Comparison of ENCODE assay signal across 1 cellular context in the genomic region with DNA sequence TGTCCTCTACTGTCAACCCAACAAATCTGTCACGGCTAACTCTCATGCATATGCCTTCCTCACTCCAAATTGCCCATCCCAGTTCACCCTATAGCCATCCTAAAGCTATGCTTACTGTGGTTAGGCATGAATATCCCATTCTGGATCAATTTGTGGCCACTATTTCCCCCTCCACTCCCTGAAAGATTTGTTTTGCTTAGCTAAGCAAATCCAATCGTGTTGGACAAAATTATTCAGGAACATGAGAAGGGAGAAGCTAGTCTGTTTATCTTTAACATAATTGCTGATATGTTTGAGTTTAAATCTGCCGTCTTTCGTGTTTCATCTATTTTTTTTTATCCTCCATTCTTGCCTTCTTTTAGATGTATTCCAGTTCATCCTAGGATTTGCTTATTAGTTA.
TF ChIP-seq lines count a peak whose summit lies in the region.

No MANE protein-coding gene starts in this region.

TF ChIP-seq in WTC11, 78 proteins besides CTCF, POLR2A, EP300 and RAD21 (continued from another document):
- TF ChIP-seq, protein P1, sequence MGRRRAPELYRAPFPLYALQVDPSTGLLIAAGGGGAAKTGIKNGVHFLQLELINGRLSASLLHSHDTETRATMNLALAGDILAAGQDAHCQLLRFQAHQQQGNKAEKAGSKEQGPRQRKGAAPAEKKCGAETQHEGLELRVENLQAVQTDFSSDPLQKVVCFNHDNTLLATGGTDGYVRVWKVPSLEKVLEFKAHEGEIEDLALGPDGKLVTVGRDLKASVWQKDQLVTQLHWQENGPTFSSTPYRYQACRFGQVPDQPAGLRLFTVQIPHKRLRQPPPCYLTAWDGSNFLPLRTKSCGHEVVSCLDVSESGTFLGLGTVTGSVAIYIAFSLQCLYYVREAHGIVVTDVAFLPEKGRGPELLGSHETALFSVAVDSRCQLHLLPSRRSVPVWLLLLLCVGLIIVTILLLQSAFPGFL (CRISPR knock-in tag; IDR thresholded peaks at IDR 0.05; ENCODE audit: borderline replicate concordance) = no peak
- TF ChIP-seq TEAD1 (CRISPR knock-in tag; IDR thresholded peaks at IDR 0.05) (no peak), HMGA2 (CRISPR knock-in tag; IDR thresholded peaks at IDR 0.05) (no peak), PRRX2 (CRISPR knock-in tag; IDR thresholded peaks at IDR 0.05) (no peak), MXD4 (CRISPR knock-in tag; IDR thresholded peaks at IDR 0.05; ENCODE audit: borderline replicate concordance) (no peak), ARID4B (CRISPR knock-in tag; IDR thresholded peaks at IDR 0.05; ENCODE audit: borderline replicate concordance) (no peak), ZNF416 (CRISPR knock-in tag; IDR thresholded peaks at IDR 0.05) (no peak), ZNF263 (CRISPR knock-in tag; IDR thresholded peaks at IDR 0.05; ENCODE audit: low read depth) (no peak), RELA (CRISPR knock-in tag; IDR thresholded peaks at IDR 0.05; ENCODE audit: borderline replicate concordance) (no peak), CREM (CRISPR knock-in tag; IDR thresholded peaks at IDR 0.05) (no peak), ZNF396 (CRISPR knock-in tag; IDR thresholded peaks at IDR 0.05; ENCODE audit: borderline replicate concordance) (no peak), ZNF671 (CRISPR knock-in tag; IDR thresholded peaks at IDR 0.05) (no peak), EMX1 (CRISPR knock-in tag; IDR thresholded peaks at IDR 0.05) (no peak), FOXJ3 (CRISPR knock-in tag; IDR thresholded peaks at IDR 0.05; ENCODE audit: borderline replicate concordance) (no peak)
- TF ChIP-seq, protein P2, sequence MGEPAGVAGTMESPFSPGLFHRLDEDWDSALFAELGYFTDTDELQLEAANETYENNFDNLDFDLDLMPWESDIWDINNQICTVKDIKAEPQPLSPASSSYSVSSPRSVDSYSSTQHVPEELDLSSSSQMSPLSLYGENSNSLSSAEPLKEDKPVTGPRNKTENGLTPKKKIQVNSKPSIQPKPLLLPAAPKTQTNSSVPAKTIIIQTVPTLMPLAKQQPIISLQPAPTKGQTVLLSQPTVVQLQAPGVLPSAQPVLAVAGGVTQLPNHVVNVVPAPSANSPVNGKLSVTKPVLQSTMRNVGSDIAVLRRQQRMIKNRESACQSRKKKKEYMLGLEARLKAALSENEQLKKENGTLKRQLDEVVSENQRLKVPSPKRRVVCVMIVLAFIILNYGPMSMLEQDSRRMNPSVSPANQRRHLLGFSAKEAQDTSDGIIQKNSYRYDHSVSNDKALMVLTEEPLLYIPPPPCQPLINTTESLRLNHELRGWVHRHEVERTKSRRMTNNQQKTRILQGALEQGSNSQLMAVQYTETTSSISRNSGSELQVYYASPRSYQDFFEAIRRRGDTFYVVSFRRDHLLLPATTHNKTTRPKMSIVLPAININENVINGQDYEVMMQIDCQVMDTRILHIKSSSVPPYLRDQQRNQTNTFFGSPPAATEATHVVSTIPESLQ (CRISPR knock-in tag; IDR thresholded peaks at IDR 0.05) = no peak
